9 cellular contexts compared by ENCODE assay signal in the genomic region with DNA sequence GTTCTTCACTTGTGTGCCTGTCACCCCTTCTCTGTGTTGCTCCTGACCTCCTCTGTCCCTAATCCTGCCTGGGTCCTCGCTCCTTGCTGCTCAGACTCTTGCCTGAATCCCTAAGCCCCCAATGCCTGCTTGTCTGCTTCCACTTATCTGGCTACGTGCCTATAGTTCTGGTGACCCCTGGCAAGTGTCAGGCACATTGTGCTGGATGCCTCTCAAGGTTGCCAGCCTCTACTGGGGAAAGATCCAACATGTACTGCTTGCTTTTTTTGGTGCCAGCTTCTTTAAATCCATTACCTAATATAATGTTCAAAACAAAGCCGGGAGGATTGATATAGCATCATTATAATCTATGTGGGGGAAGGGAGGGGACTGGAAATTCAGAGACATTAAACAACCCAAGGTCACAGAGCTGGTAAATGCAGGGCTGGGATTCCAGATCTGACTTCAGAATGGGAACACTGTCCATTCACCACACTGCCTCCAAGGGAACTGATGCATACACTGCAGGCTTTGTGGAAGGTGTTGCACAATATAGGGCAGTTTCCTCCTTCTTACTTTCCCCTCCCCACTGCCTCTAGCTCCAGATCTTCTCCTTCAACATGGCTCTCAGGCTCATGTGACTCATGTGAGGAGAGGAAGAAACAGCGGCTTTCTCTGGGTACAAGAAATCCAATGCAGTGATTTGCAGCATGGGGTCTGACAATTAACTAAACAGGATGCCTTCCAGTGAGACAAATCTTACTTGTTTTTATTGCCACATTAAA.
DNase-seq lines count a peak whose midpoint lies in the region; ATAC-seq lines count a peak whose summit lies in the region.
"Had no signal": no experiment of that assay in that cellular context is flagged by ENCODE, and none has a peak within 500 bp of the region (broad histone marks: within the 10 kb centered on the region; RNA-seq: fewer than 3 reads in every experiment).

No MANE protein-coding gene starts in this region.

- ATAC-seq in activated CD4-positive, CD25-positive, alpha-beta regulatory T cell treated with anti-CD3 and anti-CD28 coated beads, Interleukin-2, amount 50 U/mL, for 24 hours = no peak
- ATAC-seq in HG03095 (IDR thresholded peaks at IDR 0.05; ENCODE audit: unreplicated experiment) = no peak
- ATAC-seq in naive thymus-derived CD8-positive, alpha-beta T cell = no peak

- H3K27me3 Mint-ChIP-seq in naive thymus-derived CD8-positive, alpha-beta T cell = peaks cover 0 to 4% (median 0%) of the 10 kb centered on the region in 5 donors

- H3K9me3 Mint-ChIP-seq in naive thymus-derived CD8-positive, alpha-beta T cell = peaks cover 0 to 7% (median 2%) of the 10 kb centered on the region in 9 donors

- peaks cover 0 to 6% (median 2%) of the 10 kb centered on the region in 4 donors for H3K4me1 Mint-ChIP-seq in naive thymus-derived CD8-positive, alpha-beta T cell

- H3K27ac Mint-ChIP-seq in naive thymus-derived CD8-positive, alpha-beta T cell = no peak overlapping the region

- DNase-seq in ELF-1 (ENCODE audit: low read depth, low spot score) (peak; percentile 37), SK-MEL-5 (ENCODE audit: low read depth, low spot score) (peak; percentile 98), globus pallidus (ENCODE audit: low spot score) (peak; percentile 47), pons (ENCODE audit: low spot score) (peak; percentile 85), NCI-H1048 (lab: John Stamatoyannopoulos, UW) (no peak)
- DNase-seq in naive thymus-derived CD8-positive, alpha-beta T cell = no peak
- DNase-seq: DMS53 had no signal

- POLR2A ChIA-PET in naive thymus-derived CD8-positive, alpha-beta T cell (lab: Charles Lee) = no interaction called here

- H3K36me3 Mint-ChIP-seq in naive thymus-derived CD8-positive, alpha-beta T cell = peaks cover 0 to 4% (median under 1%) of the 10 kb centered on the region in 3 donors

- in situ Hi-C loops in SK-MEL-5 (cut with HindIII; ENCODE audit: low pct_unique_long_range_greater_than_20kb, low sequenced_read_pairs) = no loop called here

- H3K4me3 Mint-ChIP-seq in naive thymus-derived CD8-positive, alpha-beta T cell = no peak overlapping the region

Comparison
In these comparisons a context has a peak if more than half of its experiments do, and no peak if none do; other contexts are left out.
1. DNase-seq: peak in ELF-1 (single experiment), SK-MEL-5 (single experiment), globus pallidus (single experiment) and pons (single experiment); none in NCI-H1048 (single experiment) and naive thymus-derived CD8-positive, alpha-beta T cell (0 of 10).